In the genomic region with DNA sequence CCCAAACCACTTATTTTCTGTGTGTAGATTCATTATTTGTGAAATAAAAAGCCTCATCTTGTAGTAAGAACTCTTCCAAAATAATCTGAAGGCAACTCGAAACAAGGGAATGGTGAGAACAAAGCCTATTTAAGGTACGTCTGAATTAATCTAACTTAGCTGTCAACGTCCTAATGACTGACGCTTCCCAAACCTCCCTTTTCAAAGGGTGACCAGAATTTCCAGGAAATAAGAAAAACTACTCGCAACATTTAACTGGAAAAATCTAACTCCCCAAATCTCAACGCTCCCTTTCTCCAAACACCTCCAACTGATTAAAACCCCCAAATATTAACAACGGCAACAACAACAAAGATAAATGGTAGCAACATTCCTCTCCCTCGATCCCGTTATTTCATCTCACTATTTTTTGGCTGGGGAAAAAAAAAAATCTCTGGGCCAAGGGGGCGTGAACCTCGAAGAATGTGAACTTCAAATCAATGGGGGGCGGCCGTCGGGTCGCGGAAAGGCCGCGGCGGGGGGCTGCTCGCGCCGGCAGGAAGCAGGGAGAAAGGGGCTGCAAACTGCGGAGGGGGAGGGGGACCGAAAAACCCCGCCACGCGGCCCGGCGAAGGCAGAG, we compare ENCODE assay signal across 1 cellular context.
TF ChIP-seq lines count a peak whose summit lies in the region.

No MANE protein-coding gene starts in this region.

TF ChIP-seq in K562, 482 proteins besides CTCF, POLR2A, EP300 and RAD21 (continued from another document):
- TF ChIP-seq LARP7 (IDR thresholded peaks at IDR 0.05) (peak; percentile 15; the same call in 1 of the 2 replicates), HLTF (IDR thresholded peaks at IDR 0.05) (0 out of 2 replicates have a peak, but pooled peaks have one; percentile 70), ARNT (IDR thresholded peaks at IDR 0.05) (peak in 1 of 2 experiments; percentile 52; a peak in 1 of 4 replicates), FOXP1 (CRISPR knock-in tag; IDR thresholded peaks at IDR 0.05) (no peak), ZNF589 (CRISPR knock-in tag; IDR thresholded peaks at IDR 0.05; ENCODE audit: low read depth) (peak; percentile 48; the same call in 1 of the 2 replicates), PHB2 (IDR thresholded peaks at IDR 0.05; ENCODE audit: low read depth) (no peak), HOXB6 (CRISPR knock-in tag; IDR thresholded peaks at IDR 0.05; ENCODE audit: borderline replicate concordance) (no peak), FOXK2 (conservative IDR thresholded peaks at IDR 0.05 in 1 of 2, IDR thresholded peaks at IDR 0.05 in 1 of 2; ENCODE audit: low read depth in 2 of 2) (peak in 1 of 2 experiments; percentile 16; a peak in 1 of 4 replicates), SMARCE1 (IDR thresholded peaks at IDR 0.05) (peak; percentile 49; the same call in 1 of the 2 replicates), ZEB2 (IDR thresholded peaks at IDR 0.05) (no peak), NR1H2 (CRISPR knock-in tag; IDR thresholded peaks at IDR 0.05) (0 out of 2 replicates have a peak, but pooled peaks have one; percentile 33), RBM39 (optimal IDR thresholded peaks at IDR 0.05; ENCODE audit: low read depth, low read length) (no peak)
- TF ChIP-seq, protein P1, sequence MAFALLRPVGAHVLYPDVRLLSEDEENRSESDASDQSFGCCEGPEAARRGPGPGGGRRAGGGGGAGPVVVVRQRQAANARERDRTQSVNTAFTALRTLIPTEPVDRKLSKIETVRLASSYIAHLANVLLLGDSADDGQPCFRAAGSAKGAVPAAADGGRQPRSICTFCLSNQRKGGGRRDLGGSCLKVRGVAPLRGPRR (CRISPR knock-in tag; IDR thresholded peaks at IDR 0.05) = no peak
